In genomic region chr2:239278941-239279365, GRCh38 we compare ENCODE assay signal across 10 cellular contexts.
DNase-seq lines count a peak whose midpoint lies in the region; ATAC-seq and TF ChIP-seq lines count a peak whose summit lies in the region.
"Had no signal": no experiment of that assay in that cellular context is flagged by ENCODE, and none has a peak within 500 bp of the region (broad histone marks: within the 10 kb centered on the region; RNA-seq: fewer than 3 reads in every experiment).

No MANE protein-coding gene starts in this region.

- H3K27ac ChIP-seq in CD4-positive, CD25-positive, alpha-beta regulatory T cell (ENCODE audit: insufficient read depth, low read length, poor library complexity, severe bottlenecking): no peak overlapping the region
- no peak overlapping the region for H3K27ac ChIP-seq in colonic mucosa
- peak overlapping the region; percentile 98 for H3K27ac ChIP-seq in osteoblast (ENCODE audit: low read depth, low read length)

- no peaks in the 10 kb centered on the region for H3K27me3 Mint-ChIP-seq in CD4-positive, CD25-positive, alpha-beta regulatory T cell
- H3K27me3 Mint-ChIP-seq: activated naive CD4-positive, alpha-beta T cell treated with anti-CD3 and anti-CD28 coated beads, Interleukin-2, amount 10 ng/mL, durations not matched to agents 7 days and 5 days had no signal

- TF ChIP-seq CTCF in colonic mucosa (IDR thresholded peaks at IDR 0.05) (no peak), osteoblast (IDR thresholded peaks at IDR 0.05; ENCODE audit: extremely low read depth, low read depth, low read length) (no peak)

- no peak overlapping the region for H2AFZ ChIP-seq in osteoblast (ENCODE audit: low read length)

- H3K36me3 ChIP-seq in CD4-positive, CD25-positive, alpha-beta regulatory T cell (ENCODE audit: control insufficient read depth, insufficient read depth, low read length): peaks cover 3% of the 10 kb centered on the region
- no peaks in the 10 kb centered on the region for H3K36me3 ChIP-seq in colonic mucosa
- H3K36me3 ChIP-seq in osteoblast (ENCODE audit: insufficient read depth, low read length): no peaks in the 10 kb centered on the region

- intact Hi-C loops in colonic mucosa (cut with DNase I): loop anchor here (5.0 kb wide), 1 partner anchor 118 kb away; no protein-coding TSS in a partner anchor

- H3K9ac ChIP-seq in colonic mucosa (ENCODE audit: low read depth in 2 of 2, low read length in 2 of 2): no peak overlapping the region

- peaks cover 10 to 46% (median 23%) of the 10 kb centered on the region in 4 donors for H3K4me1 Mint-ChIP-seq in CD4-positive, CD25-positive, alpha-beta regulatory T cell

- no peaks in the 10 kb centered on the region for H4K20me1 ChIP-seq in osteoblast (ENCODE audit: insufficient read depth, low read length)

- H3K4me3 Mint-ChIP-seq in CD4-positive, CD25-positive, alpha-beta regulatory T cell: peak overlapping the region in 1 of 4 donors; percentile 67
- H3K4me3 Mint-ChIP-seq: activated naive CD4-positive, alpha-beta T cell treated with anti-CD3 and anti-CD28 coated beads, Interleukin-2, amount 10 ng/mL, durations not matched to agents 7 days and 5 days had no signal

- H3K4me2 ChIP-seq in osteoblast (ENCODE audit: insufficient read depth, low read length): peak overlapping the region; percentile 66

- H3K27ac Mint-ChIP-seq in CD4-positive, CD25-positive, alpha-beta regulatory T cell: peak overlapping the region; percentile 59 to 70 (median 66)
- H3K27ac Mint-ChIP-seq: activated naive CD4-positive, alpha-beta T cell treated with anti-CD3 and anti-CD28 coated beads, Interleukin-2, amount 10 ng/mL, durations not matched to agents 7 days and 5 days had no signal

- no peak for DNase-seq in CD4-positive, CD25-positive, alpha-beta regulatory T cell
- DNase-seq in HS-5 (ENCODE audit: low read depth): peak; percentile 16
- DNase-seq in colonic mucosa: peak; percentile 15
- peak; percentile 93 for DNase-seq in osteoblast (ENCODE audit: insufficient read length, low spot score, missing footprints)
- no peak for DNase-seq in amygdala (lab: John Stamatoyannopoulos, UW)
- no peak for DNase-seq in central memory CD4-positive, alpha-beta T cell
- DNase-seq: NCI-H345, SW 1271 had no signal

- H3K9me3 ChIP-seq in CD4-positive, CD25-positive, alpha-beta regulatory T cell (ENCODE audit: control insufficient read depth in 2 of 2, low read length in 2 of 2): no peaks in the 10 kb centered on the region
- H3K9me3 ChIP-seq in colonic mucosa (no peaks in the 10 kb centered on the region), osteoblast (ENCODE audit: low read depth, low read length) (no peaks in the 10 kb centered on the region)

- H3K4me3 ChIP-seq in CD4-positive, CD25-positive, alpha-beta regulatory T cell (ENCODE audit: low read depth, low read length): no peak overlapping the region
- no peak overlapping the region for H3K4me3 ChIP-seq in colonic mucosa
- no peak overlapping the region for H3K4me3 ChIP-seq in osteoblast (ENCODE audit: insufficient read depth, low read length)

- no peak for ATAC-seq in CD4-positive, CD25-positive, alpha-beta regulatory T cell (ENCODE audit: low read depth in 2 of 2)
- ATAC-seq in HG03432 (IDR thresholded peaks at IDR 0.05; ENCODE audit: unreplicated experiment): no peak

- no peaks in the 10 kb centered on the region for H3K9me3 Mint-ChIP-seq in CD4-positive, CD25-positive, alpha-beta regulatory T cell
- H3K9me3 Mint-ChIP-seq: activated naive CD4-positive, alpha-beta T cell treated with anti-CD3 and anti-CD28 coated beads, Interleukin-2, amount 10 ng/mL, durations not matched to agents 7 days and 5 days had no signal

- H3K27me3 ChIP-seq in CD4-positive, CD25-positive, alpha-beta regulatory T cell (ENCODE audit: control insufficient read depth, insufficient read depth, low read length): no peaks in the 10 kb centered on the region
- no peaks in the 10 kb centered on the region for H3K27me3 ChIP-seq in colonic mucosa
- H3K27me3 ChIP-seq in osteoblast (ENCODE audit: insufficient read depth, low read length): no peaks in the 10 kb centered on the region

- no peaks in the 10 kb centered on the region for H3K36me3 Mint-ChIP-seq in CD4-positive, CD25-positive, alpha-beta regulatory T cell

- H3K4me1 ChIP-seq in CD4-positive, CD25-positive, alpha-beta regulatory T cell (ENCODE audit: control insufficient read depth, insufficient read depth, low read length, poor library complexity, severe bottlenecking): peaks cover 25% of the 10 kb centered on the region
- H3K4me1 ChIP-seq in colonic mucosa (no peaks in the 10 kb centered on the region), osteoblast (ENCODE audit: insufficient read depth, low read length) (peaks cover 42% of the 10 kb centered on the region)

- H3K79me2 ChIP-seq in osteoblast (ENCODE audit: insufficient read depth, low read length): peaks cover 29% of the 10 kb centered on the region

Comparison
In these comparisons a context has a peak if more than half of its experiments do, and no peak if none do; other contexts are left out.
1. DNase-seq: peak in HS-5 (single experiment), colonic mucosa (single experiment) and osteoblast (single experiment); none in CD4-positive, CD25-positive, alpha-beta regulatory T cell (0 of 3), amygdala (0 of 56) and central memory CD4-positive, alpha-beta T cell (single experiment).